16 cellular contexts compared by ENCODE assay signal in genomic region chr7:46969303-46970130, GRCh38.
DNase-seq lines count a peak whose midpoint lies in the region; ATAC-seq, FAIRE-seq and TF ChIP-seq lines count a peak whose summit lies in the region.
"Had no signal": no experiment of that assay in that cellular context is flagged by ENCODE, and none has a peak within 500 bp of the region (broad histone marks: within the 10 kb centered on the region; RNA-seq: fewer than 3 reads in every experiment).

No MANE protein-coding gene starts in this region.

- no TSS peak for BruUV-seq in MCF 10A (replicated peaks; lab: Mats Ljungman, UMichigan)

- intact Hi-C loops in MCF 10A (cut with micrococcal nuclease) (no loop called here), breast epithelium (cut with DNase I; ENCODE audit: low total_unique reads) (no loop called here)

- H3K79me2 ChIP-seq in astrocyte (ENCODE audit: insufficient read depth, low read length): no peaks in the 10 kb centered on the region

- no peaks in the 10 kb centered on the region for H3K36me3 Mint-ChIP-seq in MCF 10A (ENCODE audit: insufficient read depth, unreplicated experiment)
- H3K36me3 Mint-ChIP-seq in astrocyte (ENCODE audit: low read depth, unreplicated experiment): no peaks in the 10 kb centered on the region
- peaks cover 0 to 1% of the 10 kb centered on the region in 2 donors for H3K36me3 Mint-ChIP-seq in activated T-cell treated with anti-CD3 and anti-CD28 coated beads, Interleukin-2, amount 50 U/mL, for 72 hours (ENCODE audit: insufficient read depth in 2 of 2)

- peaks cover 32% of the 10 kb centered on the region for H3K4me1 Mint-ChIP-seq in MCF 10A (ENCODE audit: insufficient read depth, unreplicated experiment)
- H3K4me1 Mint-ChIP-seq in astrocyte (ENCODE audit: low read depth, unreplicated experiment): peaks cover 22% of the 10 kb centered on the region
- no peaks in the 10 kb centered on the region for H3K4me1 Mint-ChIP-seq in activated T-cell treated with anti-CD3 and anti-CD28 coated beads, Interleukin-2, amount 50 U/mL, for 72 hours (ENCODE audit: low read depth)
- H3K4me1 Mint-ChIP-seq: endodermal cell had no signal

- no peak for TF ChIP-seq POLR2A in breast epithelium (IDR thresholded peaks at IDR 0.05)

- no peaks in the 10 kb centered on the region for H4K20me1 ChIP-seq in astrocyte (ENCODE audit: insufficient read depth, low read length)

- POLR2A ChIA-PET in MCF 10A (lab: Yijun Ruan, JAX): interaction anchor here (0.7 to 1.6 kb wide), 8 partner anchors 11 to 40 kb away, joined by 3 to 6 read pairs (median 4); no protein-coding TSS in a partner anchor

- no peaks in the 10 kb centered on the region for H3K36me3 ChIP-seq in breast epithelium
- no peaks in the 10 kb centered on the region for H3K36me3 ChIP-seq in astrocyte (ENCODE audit: insufficient read depth, low read length)

- H3K27ac Mint-ChIP-seq in MCF 10A (ENCODE audit: low read depth, unreplicated experiment) (peak overlapping the region; percentile 82), astrocyte (ENCODE audit: unreplicated experiment) (no peak overlapping the region)
- no peak overlapping the region for H3K27ac Mint-ChIP-seq in activated T-cell treated with anti-CD3 and anti-CD28 coated beads, Interleukin-2, amount 50 U/mL, for 72 hours
- H3K27ac Mint-ChIP-seq: activated CD8-positive, alpha-beta T cell treated with anti-CD3 and anti-CD28 coated beads, Interleukin-2, amount 10 ng/mL, durations not matched to agents 7 days and 5 days; endodermal cell had no signal

- H3K4me3 ChIP-seq in breast epithelium (no peak overlapping the region), astrocyte (ENCODE audit: insufficient read depth, low read depth, low read length) (no peak overlapping the region)

- H3K4me1 ChIP-seq in breast epithelium (no peaks in the 10 kb centered on the region), astrocyte (ENCODE audit: insufficient read depth, low read length) (peaks cover 15% of the 10 kb centered on the region)

- no peak for ATAC-seq in GM21515 (IDR thresholded peaks at IDR 0.05; ENCODE audit: unreplicated experiment)
- no peak for ATAC-seq in activated T-cell treated with anti-CD3 and anti-CD28 coated beads, Interleukin-2, amount 50 U/mL, for 72 hours (replicated peaks in 1 of 2)
- ATAC-seq: activated CD8-positive, alpha-beta T cell treated with anti-CD3 and anti-CD28 coated beads, Interleukin-2, amount 10 ng/mL, durations not matched to agents 7 days and 5 days had no signal

- peaks cover 4 to 16% of the 10 kb centered on the region in 2 donors for H3K9me3 ChIP-seq in breast epithelium
- H3K9me3 ChIP-seq in astrocyte (ENCODE audit: insufficient read depth, low read depth, low read length): no peaks in the 10 kb centered on the region

- H3K9ac ChIP-seq in astrocyte (ENCODE audit: low read length): no peak overlapping the region

- no peaks in the 10 kb centered on the region for H3K27me3 Mint-ChIP-seq in MCF 10A (ENCODE audit: insufficient read depth, unreplicated experiment)
- H3K27me3 Mint-ChIP-seq in astrocyte (ENCODE audit: low read depth, unreplicated experiment): no peaks in the 10 kb centered on the region
- no peaks in the 10 kb centered on the region for H3K27me3 Mint-ChIP-seq in activated T-cell treated with anti-CD3 and anti-CD28 coated beads, Interleukin-2, amount 50 U/mL, for 72 hours (ENCODE audit: low read depth)

- CTCF ChIA-PET in MCF 10A (lab: Yijun Ruan, JAX): interaction anchor here (0.5 to 0.8 kb wide), 3 partner anchors 187 to 1051 kb away, joined by 3 to 4 read pairs (median 4); no protein-coding TSS in a partner anchor

- H2AFZ ChIP-seq in astrocyte (ENCODE audit: low read depth, low read length): no peak overlapping the region

- H3K4me2 ChIP-seq in astrocyte (ENCODE audit: low read length): peak overlapping the region; percentile 51

- DNase-seq in MCF 10A (ENCODE audit: unreplicated experiment) (peak; percentile 68), breast epithelium (ENCODE audit: low spot score in 2 of 2) (no peak), astrocyte (ENCODE audit: low read depth) (peak; percentile 87), glomerular visceral epithelial cell (ENCODE audit: extremely low spot score) (peak; percentile 72), NCI-H2081 (lab: John Stamatoyannopoulos, UW) (no peak)
- no peak for DNase-seq in NK-92 treated with Interleukin-12 subunit alpha and Interleukin-12 subunit beta, amount 100 ng/mL, for 24 hours (lab: John Stamatoyannopoulos, UW)
- DNase-seq in activated T-cell treated with anti-CD3 and anti-CD28 coated beads, Interleukin-2, amount 50 U/mL, for 72 hours: no peak
- DNase-seq: activated CD8-positive, alpha-beta T cell treated with anti-CD3 and anti-CD28 coated beads, Interleukin-2, amount 10 ng/mL, durations not matched to agents 7 days and 5 days; activated effector memory CD4-positive, alpha-beta T cell treated with anti-CD3 and anti-CD28 coated beads, Interleukin-2, amount 50 U/mL, for 16 hours; Caco-2; endodermal cell; NCI-H1436; NCI-H510A treated with DMSO at 0.1 percent for 48 hours; Right ventricle myocardium superior had no signal

- FAIRE-seq in astrocyte (lab: Jason Lieb, UNC): no peak
- FAIRE-seq: A204.1 had no signal

- TF ChIP-seq CTCF in MCF 10A (IDR thresholded peaks at IDR 0.05; ENCODE audit: unreplicated experiment) (no peak), breast epithelium (IDR thresholded peaks at IDR 0.05) (no peak), astrocyte (IDR thresholded peaks at IDR 0.05; ENCODE audit: insufficient read depth, low read depth, low read length) (no peak)

- peaks cover 11% of the 10 kb centered on the region for H3K9me3 Mint-ChIP-seq in MCF 10A (ENCODE audit: unreplicated experiment)
- H3K9me3 Mint-ChIP-seq in astrocyte (ENCODE audit: unreplicated experiment): no peaks in the 10 kb centered on the region
- H3K9me3 Mint-ChIP-seq in activated T-cell treated with anti-CD3 and anti-CD28 coated beads, Interleukin-2, amount 50 U/mL, for 72 hours: peaks cover 5 to 13% of the 10 kb centered on the region in 2 donors

- no peaks in the 10 kb centered on the region for H3K27me3 ChIP-seq in breast epithelium
- no peaks in the 10 kb centered on the region for H3K27me3 ChIP-seq in astrocyte (ENCODE audit: insufficient read depth, low read length)

- peak overlapping the region; percentile 26 for H3K4me3 Mint-ChIP-seq in MCF 10A (ENCODE audit: unreplicated experiment)
- H3K4me3 Mint-ChIP-seq in astrocyte (ENCODE audit: unreplicated experiment): no peak overlapping the region
- H3K4me3 Mint-ChIP-seq in activated T-cell treated with anti-CD3 and anti-CD28 coated beads, Interleukin-2, amount 50 U/mL, for 72 hours: no peak overlapping the region
- H3K4me3 Mint-ChIP-seq: activated CD8-positive, alpha-beta T cell treated with anti-CD3 and anti-CD28 coated beads, Interleukin-2, amount 10 ng/mL, durations not matched to agents 7 days and 5 days; endodermal cell had no signal

- H3K27ac ChIP-seq in breast epithelium (no peak overlapping the region), astrocyte (ENCODE audit: low read depth, low read length) (peak overlapping the region; percentile 4)

Comparison
In these comparisons a context has a peak if more than half of its experiments do, and no peak if none do; other contexts are left out.
1. DNase-seq: peak in MCF 10A (single experiment), astrocyte (single experiment) and glomerular visceral epithelial cell (single experiment); none in breast epithelium (0 of 2), NK-92 treated with Interleukin-12 subunit alpha and Interleukin-12 subunit beta, amount 100 ng/mL, for 24 hours (single experiment), NCI-H2081 (0 of 2) and activated T-cell treated with anti-CD3 and anti-CD28 coated beads, Interleukin-2, amount 50 U/mL, for 72 hours (0 of 2).